Comparison of ENCODE assay signal across 24 cellular contexts in genomic region chr11:19589567-19590260, GRCh38.
"Had no signal": no experiment of that assay in that cellular context is flagged by ENCODE, and none has a peak within 500 bp of the region (broad histone marks: within the 10 kb centered on the region; RNA-seq: fewer than 3 reads in every experiment).

No MANE protein-coding gene starts in this region.

- H3K9me3 Mint-ChIP-seq: stimulated activated effector memory CD8-positive, alpha-beta T cell treated with anti-CD3 and anti-CD28 coated beads, Interleukin-12 subunit alpha, Interleukin-12 subunit beta, amount 100 ng/mL, for 72 hours had no signal

- H3K9me3 ChIP-seq: left ventricle myocardium inferior, neutrophil, psoas muscle, right lobe of liver, testis had no signal

- H3K36me3 ChIP-seq: left ventricle myocardium inferior, neutrophil, right lobe of liver had no signal

- H3K27ac ChIP-seq: foreskin keratinocyte, hepatocyte, left ventricle myocardium inferior, neutrophil, psoas muscle, right lobe of liver, testis had no signal

- DNase-seq: endodermal cell; erythroblast; foreskin keratinocyte; kidney; left cardiac atrium; left ventricle myocardium inferior; mesenchymal stem cell; midbrain; naive thymus-derived CD4-positive, alpha-beta T cell; nephron progenitor cell; psoas muscle; retina; right lobe of liver; stimulated activated CD4-positive, alpha-beta T cell treated with anti-CD3 and anti-CD28 coated beads, Interleukin-4, amount 100 ng/mL, for 1 hour; stimulated activated CD8-positive, alpha-beta memory T cell treated with anti-CD3 and anti-CD28 coated beads, Interleukin-4, amount 100 ng/mL, for 48 hours; stimulated activated naive CD8-positive, alpha-beta T cell treated with anti-CD3 and anti-CD28 coated beads, Interleukin-15, Interleukin-2, amounts not matched to agents 100 U/mL and 50 U/mL, for 24 hours; testis had no signal

- FAIRE-seq: endothelial cell of umbilical vein, kidney, urothelium cell line had no signal

- H3K4me1 ChIP-seq: foreskin keratinocyte, left ventricle myocardium inferior, psoas muscle, testis had no signal

- H3K4me3 ChIP-seq: hepatocyte, left ventricle myocardium inferior, lung, psoas muscle, right lobe of liver, testis had no signal

- H3K27me3 ChIP-seq: hepatocyte, neutrophil, right lobe of liver, testis had no signal

- H3K4me3 Mint-ChIP-seq: dendritic cell treated with granulocyte-macrophage colony-stimulating factor and Interleukin-4, amounts not matched to agents 40 ng/mL and 50 ng/mL, for 4 days; endodermal cell; naive thymus-derived CD4-positive, alpha-beta T cell; nephron progenitor cell; stimulated activated effector memory CD8-positive, alpha-beta T cell treated with anti-CD3 and anti-CD28 coated beads, Interleukin-12 subunit alpha, Interleukin-12 subunit beta, amount 100 ng/mL, for 72 hours had no signal

- H3K36me3 Mint-ChIP-seq: naive thymus-derived CD4-positive, alpha-beta T cell; stimulated activated effector memory CD8-positive, alpha-beta T cell treated with anti-CD3 and anti-CD28 coated beads, Interleukin-12 subunit alpha, Interleukin-12 subunit beta, amount 100 ng/mL, for 72 hours had no signal

- ATAC-seq: foreskin keratinocyte; left cardiac atrium; naive thymus-derived CD4-positive, alpha-beta T cell; psoas muscle; right lobe of liver; stimulated activated effector memory CD8-positive, alpha-beta T cell treated with anti-CD3 and anti-CD28 coated beads, Interleukin-12 subunit alpha, Interleukin-12 subunit beta, amount 100 ng/mL, for 72 hours; stimulated activated naive CD8-positive, alpha-beta T cell treated with anti-CD3 and anti-CD28 coated beads, Interleukin-15, Interleukin-2, amounts not matched to agents 100 U/mL and 50 U/mL, for 24 hours had no signal

- H3K27ac Mint-ChIP-seq: dendritic cell treated with granulocyte-macrophage colony-stimulating factor and Interleukin-4, amounts not matched to agents 40 ng/mL and 50 ng/mL, for 4 days; endodermal cell; naive thymus-derived CD4-positive, alpha-beta T cell; nephron progenitor cell; stimulated activated effector memory CD8-positive, alpha-beta T cell treated with anti-CD3 and anti-CD28 coated beads, Interleukin-12 subunit alpha, Interleukin-12 subunit beta, amount 100 ng/mL, for 72 hours had no signal

- H3K4me1 Mint-ChIP-seq: endodermal cell; naive thymus-derived CD4-positive, alpha-beta T cell; nephron progenitor cell; stimulated activated effector memory CD8-positive, alpha-beta T cell treated with anti-CD3 and anti-CD28 coated beads, Interleukin-12 subunit alpha, Interleukin-12 subunit beta, amount 100 ng/mL, for 72 hours had no signal
